ENCODE assay signal across 8 cellular contexts in the genomic region with DNA sequence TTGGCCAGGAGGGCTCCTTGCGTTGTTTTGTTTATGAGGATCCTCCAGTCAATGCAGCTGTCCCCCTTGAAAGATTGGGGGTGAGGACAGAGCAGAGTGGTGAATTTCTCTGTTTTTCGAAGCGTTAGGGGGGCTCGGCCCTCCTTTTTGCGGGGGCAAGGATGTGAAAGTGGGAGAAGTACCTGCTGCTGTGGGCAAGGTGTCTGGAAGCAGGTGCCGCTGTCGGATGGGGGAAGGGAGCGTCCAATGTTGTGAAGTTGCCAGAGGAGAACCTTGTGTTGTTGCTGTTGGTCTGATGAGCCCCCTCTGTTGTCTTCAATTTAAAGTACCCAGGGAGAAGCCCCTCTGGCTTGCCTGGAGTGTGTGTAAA. TPM values are rescaled to one million over a fixed set of nuclear protein-coding genes. Genes with fewer than 3 reads are reported as not detected.
DNase-seq lines count a peak whose midpoint lies in the region; ATAC-seq and TF ChIP-seq lines count a peak whose summit lies in the region.

No MANE protein-coding gene starts in this region.

- ATAC-seq in GM18498 (IDR thresholded peaks at IDR 0.05; ENCODE audit: unreplicated experiment) (no peak), HG03025 (IDR thresholded peaks at IDR 0.05; ENCODE audit: low FRiP score, unreplicated experiment) (no peak)
- no peak for ATAC-seq in effector memory CD8-positive, alpha-beta T cell (replicated peaks)

- H3K27ac ChIP-seq in endodermal cell (ENCODE audit: low read depth, low read length) = no peak overlapping the region

- no peaks in the 10 kb centered on the region for H3K4me1 ChIP-seq in endodermal cell (ENCODE audit: control insufficient read depth, insufficient read depth, low read length)

- peaks cover 46% of the 10 kb centered on the region for H3K27me3 ChIP-seq in endodermal cell (ENCODE audit: control insufficient read depth, insufficient read depth, low read length, poor library complexity, severe bottlenecking)

- H3K36me3 ChIP-seq in endodermal cell (ENCODE audit: control insufficient read depth, insufficient read depth, low read length) = no peaks in the 10 kb centered on the region

- H3K36me3 Mint-ChIP-seq in endodermal cell (ENCODE audit: low read depth) (no peaks in the 10 kb centered on the region), nephron progenitor cell (ENCODE audit: low read depth) (no peaks in the 10 kb centered on the region)
- no peaks in the 10 kb centered on the region for H3K36me3 Mint-ChIP-seq in effector memory CD8-positive, alpha-beta T cell (ENCODE audit: insufficient read depth)

- H3K4me3 Mint-ChIP-seq in endodermal cell = peak overlapping the region; percentile 66
- peak overlapping the region; percentile 88 for H3K4me3 Mint-ChIP-seq in nephron progenitor cell
- H3K4me3 Mint-ChIP-seq in effector memory CD8-positive, alpha-beta T cell = no peak overlapping the region

- H3K9ac ChIP-seq in endodermal cell (ENCODE audit: extremely low read depth, low read length, poor library complexity, severe bottlenecking) = no peak overlapping the region

- H3K9me3 Mint-ChIP-seq in endodermal cell (no peaks in the 10 kb centered on the region), nephron progenitor cell (no peaks in the 10 kb centered on the region)
- H3K9me3 Mint-ChIP-seq in effector memory CD8-positive, alpha-beta T cell = peaks cover 10 to 11% of the 10 kb centered on the region in 2 donors

- no peak for TF ChIP-seq CTCF in endodermal cell (conservative IDR thresholded peaks at IDR 0.05)
- no peak for TF ChIP-seq CTCF in nephron progenitor cell (IDR thresholded peaks at IDR 0.05)

- DNase-seq in Ammon's horn (ENCODE audit: low spot score) (peak; percentile 11), NCI-H2107 treated with DMSO at 0.1 percent for 48 hours (lab: John Stamatoyannopoulos, UW; ENCODE audit: unreplicated experiment) (peak; percentile 39), endodermal cell (peak; percentile 66), nephron progenitor cell (peak; percentile 22), glomerular visceral epithelial cell (ENCODE audit: extremely low spot score) (no peak)
- no peak for DNase-seq in effector memory CD8-positive, alpha-beta T cell

- H3K9me3 ChIP-seq in endodermal cell (ENCODE audit: control insufficient read depth, low read length) = no peaks in the 10 kb centered on the region

- H3K4me3 ChIP-seq in endodermal cell (ENCODE audit: low read length) = peak overlapping the region; percentile 87

- 0 to 3% methylated on average over 2 to 8 of the region's 8 CpGs for WGBS in endodermal cell (ENCODE audit: insufficient coverage in 1 of 2, insufficient read length in 1 of 2), 2 experiments

- H3K4me1 Mint-ChIP-seq in endodermal cell (peaks cover 10% of the 10 kb centered on the region), nephron progenitor cell (peaks cover 9% of the 10 kb centered on the region)
- no peaks in the 10 kb centered on the region for H3K4me1 Mint-ChIP-seq in effector memory CD8-positive, alpha-beta T cell (ENCODE audit: low read depth in 2 of 2)

- H3K27me3 Mint-ChIP-seq in endodermal cell (ENCODE audit: insufficient read depth) = peaks cover 40% of the 10 kb centered on the region
- H3K27me3 Mint-ChIP-seq in nephron progenitor cell (ENCODE audit: low read depth, poor library complexity) = peaks cover 63% of the 10 kb centered on the region
- no peaks in the 10 kb centered on the region for H3K27me3 Mint-ChIP-seq in effector memory CD8-positive, alpha-beta T cell

- no peak overlapping the region for H3K27ac Mint-ChIP-seq in endodermal cell
- no peak overlapping the region for H3K27ac Mint-ChIP-seq in nephron progenitor cell
- no peak overlapping the region for H3K27ac Mint-ChIP-seq in effector memory CD8-positive, alpha-beta T cell

RNA-seq across cellular contexts. Expression of a gene that starts 0.6 kb away (rescaled TPM):
- 1 to 10 TPM; 1.1 to 1.6 TPM for total RNA-seq in endodermal cell
- polyA plus RNA-seq in endodermal cell (2013, experiment 1 of 2) = 4.8 TPM
- polyA plus RNA-seq in endodermal cell (2013, experiment 2 of 2) = 3.3 TPM

Comparison
In these comparisons a context has a peak if more than half of its experiments do, and no peak if none do; other contexts are left out.
1. DNase-seq: peak in Ammon's horn (single experiment), NCI-H2107 treated with DMSO at 0.1 percent for 48 hours (single experiment), endodermal cell (single experiment) and nephron progenitor cell (single experiment); none in glomerular visceral epithelial cell (single experiment) and effector memory CD8-positive, alpha-beta T cell (0 of 3).
2. H3K4me3 Mint-ChIP-seq: peak in endodermal cell (single experiment) and nephron progenitor cell (single experiment); none in effector memory CD8-positive, alpha-beta T cell (0 of 2).